9 cellular contexts compared by ENCODE assay signal in the genomic region with DNA sequence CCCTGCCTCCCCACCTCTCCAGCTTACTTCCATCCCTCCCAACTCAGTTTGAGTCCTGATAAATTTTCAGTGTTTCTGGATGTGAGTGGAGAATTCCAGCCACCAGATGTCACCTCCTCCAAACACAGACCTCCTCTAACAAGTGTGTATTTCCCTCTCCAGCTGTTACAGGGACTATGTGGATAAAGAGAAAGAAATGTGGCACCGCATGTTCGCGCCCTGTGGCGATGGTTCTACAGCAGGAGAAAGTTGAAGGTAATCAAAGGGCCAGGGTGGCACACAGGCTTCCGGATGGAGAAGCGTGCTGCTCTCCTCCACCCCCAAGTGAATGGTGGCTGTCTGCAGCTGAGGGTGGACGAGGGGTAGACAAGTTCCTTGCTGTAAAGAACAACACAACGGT. TPM values are rescaled to one million over a fixed set of nuclear protein-coding genes. Genes with fewer than 3 reads are reported as not detected.
DNase-seq lines count a peak whose midpoint lies in the region; ATAC-seq and TF ChIP-seq lines count a peak whose summit lies in the region.
"Had no signal": no experiment of that assay in that cellular context is flagged by ENCODE, and none has a peak within 500 bp of the region (broad histone marks: within the 10 kb centered on the region; RNA-seq: fewer than 3 reads in every experiment).

No MANE protein-coding gene starts in this region.

- ATAC-seq in GM18502 (IDR thresholded peaks at IDR 0.05; ENCODE audit: poor library complexity, unreplicated experiment) (no peak), HG03520 (IDR thresholded peaks at IDR 0.05; ENCODE audit: unreplicated experiment) (no peak)

- H3K4me2 ChIP-seq in OCI-LY7 (ENCODE audit: low read length): no peak overlapping the region

- H3K79me2 ChIP-seq in OCI-LY7 (ENCODE audit: insufficient read depth, low read depth, low read length): no peaks in the 10 kb centered on the region

- H3K9me2 ChIP-seq in OCI-LY7 (ENCODE audit: insufficient read depth, low read length): no peaks in the 10 kb centered on the region

- peak overlapping the region in 27 of 59 donors; percentile 8 to 51 (median 29) for H3K4me3 ChIP-seq in dorsolateral prefrontal cortex
- H3K4me3 ChIP-seq in muscle layer of colon (ENCODE audit: low read depth in 1 of 2, low read length in 2 of 2): peak overlapping the region; percentile 25 to 43
- H3K4me3 ChIP-seq in OCI-LY7 (ENCODE audit: low read depth, low read length, poor library complexity, severe bottlenecking): no peak overlapping the region

- intact Hi-C loops in dorsolateral prefrontal cortex (cut with DNase I): loop anchor here (1.0 to 5.0 kb wide), 3 partner anchors 90 to 109 kb away; partner anchors contain the start of gene FZD9 (in 1 of the 2)
- intact Hi-C loops in OCI-LY7 (cut with micrococcal nuclease; ENCODE audit: unreplicated experiment): no loop called here

- H3K4me1 ChIP-seq in muscle layer of colon (ENCODE audit: insufficient read depth, low read length): peaks cover 5% of the 10 kb centered on the region
- H3K4me1 ChIP-seq in OCI-LY7 (ENCODE audit: insufficient read depth, low read length, poor library complexity, severe bottlenecking): peaks cover 9% of the 10 kb centered on the region

- TF ChIP-seq CTCF in dorsolateral prefrontal cortex (IDR thresholded peaks at IDR 0.05 in 54 of 56, conservative IDR thresholded peaks at IDR 0.05 in 2 of 56; ENCODE audit: low read depth in 1 of 56, partially characterized antibody in 56 of 56) (peak; percentile 9 to 78 (median 54)), OCI-LY7 (conservative IDR thresholded peaks at IDR 0.05; ENCODE audit: low read length) (no peak)

- POLR2A ChIA-PET in OCI-LY7 (lab: Charles Lee): interaction anchor here (0.6 kb wide), 1 partner anchor 15 kb away, joined by 5 read pairs; no protein-coding TSS in a partner anchor

- CTCF ChIA-PET in OCI-LY7 (lab: Charles Lee; ENCODE audit: unreplicated experiment): no interaction called here

- H4K20me1 ChIP-seq in OCI-LY7 (ENCODE audit: insufficient read depth, low read length): no peaks in the 10 kb centered on the region

- no peak overlapping the region for H3K27ac ChIP-seq in dorsolateral prefrontal cortex
- H3K27ac ChIP-seq in muscle layer of colon (ENCODE audit: low read depth, low read length): no peak overlapping the region
- H3K27ac ChIP-seq in OCI-LY7 (ENCODE audit: low read depth, low read length, poor library complexity, severe bottlenecking): no peak overlapping the region
- H3K27ac ChIP-seq: neutrophil had no signal

- no TSS peak for BruUV-seq in OCI-LY7 (replicated peaks; lab: Mats Ljungman, UMichigan)

- H3K27me3 ChIP-seq in dorsolateral prefrontal cortex (no peaks in the 10 kb centered on the region), muscle layer of colon (ENCODE audit: control insufficient read depth in 1 of 2, insufficient read depth in 2 of 2, low read length in 2 of 2) (no peaks in the 10 kb centered on the region)
- H3K27me3 ChIP-seq: neutrophil had no signal

- no peak overlapping the region for H3K9ac ChIP-seq in muscle layer of colon (ENCODE audit: low read length)

- H3K36me3 ChIP-seq in muscle layer of colon (ENCODE audit: insufficient read depth, low read length) (no peaks in the 10 kb centered on the region), OCI-LY7 (ENCODE audit: insufficient read depth, low read length) (no peaks in the 10 kb centered on the region)
- H3K36me3 ChIP-seq: neutrophil had no signal

- H3K9me3 ChIP-seq in muscle layer of colon (ENCODE audit: low read length) (no peaks in the 10 kb centered on the region), OCI-LY7 (ENCODE audit: low read length) (no peaks in the 10 kb centered on the region)
- H3K9me3 ChIP-seq: neutrophil had no signal

- peak; percentile 87 for DNase-seq in AG08395 (ENCODE audit: low spot score)
- peak; percentile 48 for DNase-seq in NCI-H1092 treated with DMSO at 0.1 percent for 48 hours (lab: John Stamatoyannopoulos, UW)
- peak in 1 of 10 donors; percentile 19 for DNase-seq in dorsolateral prefrontal cortex
- DNase-seq in OCI-LY7 (ENCODE audit: low spot score): no peak
- DNase-seq in stimulated activated CD4-positive, alpha-beta T cell treated with anti-CD3 and anti-CD28 coated beads, Interleukin-15, amount 100 ng/mL, for 24 hours: no peak

- no peak overlapping the region for H2AFZ ChIP-seq in OCI-LY7 (ENCODE audit: low read length)

RNA-seq across cellular contexts. Expression of gene FKBP6, which starts 14.7 kb away (rescaled TPM):
- under 1 TPM in 6 of 120 experiments, not detected in 114; 0.25 to 0.66 (median 0.34) TPM for total RNA-seq in dorsolateral prefrontal cortex
- total RNA-seq in OCI-LY7 (2014; rRNA removed; shearing (Covaris generic)): not detected in 2 replicates
- not detected in 2 replicates for total RNA-seq in OCI-LY7 (2022)

RNA-seq across cellular contexts. Expression of gene TRIM50, which starts 14.8 kb away (rescaled TPM):
- total RNA-seq in dorsolateral prefrontal cortex: 1 to 10 TPM in 5 of 120 experiments, under 1 TPM in 5, not detected in 110; 0.30 to 2.4 (median 1.0) TPM
- not detected in 2 replicates for total RNA-seq in OCI-LY7 (2014; rRNA removed; shearing (Covaris generic))
- 0.40 TPM in 1 of 2 replicates, not detected in the other for total RNA-seq in OCI-LY7 (2022)

RNA-seq across cellular contexts. Expression of gene NSUN5, which starts 34.0 kb away (rescaled TPM):
- total RNA-seq in dorsolateral prefrontal cortex (10 to 100 TPM; 11.8 to 35.6 (median 20.7) TPM), OCI-LY7 (2022) (60.4 and 67.7 TPM in 2 replicates)
- 43.2 and 66.7 TPM in 2 replicates for total RNA-seq in OCI-LY7 (2014; rRNA removed; shearing (Covaris generic))

Comparison
In these comparisons a context has a peak if more than half of its experiments do, and no peak if none do; other contexts are left out.
1. DNase-seq: peak in AG08395 (single experiment) and NCI-H1092 treated with DMSO at 0.1 percent for 48 hours (single experiment); none in OCI-LY7 (single experiment) and stimulated activated CD4-positive, alpha-beta T cell treated with anti-CD3 and anti-CD28 coated beads, Interleukin-15, amount 100 ng/mL, for 24 hours (single experiment).